8 cellular contexts compared by ENCODE assay signal in genomic region chr7:104979167-104979841, GRCh38. TPM values are rescaled to one million over a fixed set of nuclear protein-coding genes. Genes with fewer than 3 reads are reported as not detected.
DNase-seq lines count a peak whose midpoint lies in the region; ATAC-seq and TF ChIP-seq lines count a peak whose summit lies in the region.

No MANE protein-coding gene starts in this region.

- TF ChIP-seq CTCF in brain microvascular endothelial cell (IDR thresholded peaks at IDR 0.05; ENCODE audit: low read depth, low read length, missing control alignments) (no peak), type B pancreatic cell (conservative IDR thresholded peaks at IDR 0.05) (no peak)

- H3K4me1 Mint-ChIP-seq in activated CD4-positive, alpha-beta T cell treated with anti-CD3 and anti-CD28 coated beads, Interleukin-2, amount 10 ng/mL, durations not matched to agents 24 days and 14 days = peaks cover 45% of the 10 kb centered on the region
- peaks cover 59% of the 10 kb centered on the region for H3K4me1 Mint-ChIP-seq in type B pancreatic cell (ENCODE audit: unreplicated experiment)
- H3K4me1 Mint-ChIP-seq in stimulated activated naive CD8-positive, alpha-beta T cell treated with anti-CD3 and anti-CD28 coated beads, Interleukin-15, amount 100 ng/mL, for 72 hours = peaks cover 49% of the 10 kb centered on the region

- in situ Hi-C loops in brain microvascular endothelial cell (cut with HindIII; ENCODE audit: low pct_ligation_motif_present, low sequenced_read_pairs) = loop anchor here (25.0 kb wide), 1 partner anchor 108 kb away; no protein-coding TSS in a partner anchor

- no peak for DNase-seq in activated CD4-positive, alpha-beta T cell treated with anti-CD3 and anti-CD28 coated beads, Interleukin-2, amount 10 ng/mL, durations not matched to agents 24 days and 14 days
- no peak for DNase-seq in activated CD4-positive, alpha-beta T cell treated with anti-CD3 and anti-CD28 coated beads for 4 hours
- peak; percentile 50 for DNase-seq in brain microvascular endothelial cell
- DNase-seq in kidney tubule cell (ENCODE audit: low spot score) = peak; percentile 38
- DNase-seq in type B pancreatic cell (ENCODE audit: extremely low spot score, unreplicated experiment) = no peak
- no peak for DNase-seq in stimulated activated naive CD8-positive, alpha-beta T cell treated with anti-CD3 and anti-CD28 coated beads, Interleukin-15, amount 100 ng/mL, for 72 hours

- no peaks in the 10 kb centered on the region for H3K27me3 Mint-ChIP-seq in activated CD4-positive, alpha-beta T cell treated with anti-CD3 and anti-CD28 coated beads, Interleukin-2, amount 10 ng/mL, durations not matched to agents 24 days and 14 days
- H3K27me3 Mint-ChIP-seq in type B pancreatic cell = no peaks in the 10 kb centered on the region
- no peaks in the 10 kb centered on the region for H3K27me3 Mint-ChIP-seq in stimulated activated naive CD8-positive, alpha-beta T cell treated with anti-CD3 and anti-CD28 coated beads, Interleukin-15, amount 100 ng/mL, for 72 hours

- no peaks in the 10 kb centered on the region for H3K36me3 ChIP-seq in brain microvascular endothelial cell (replicated peaks)

- H3K9me3 Mint-ChIP-seq in activated CD4-positive, alpha-beta T cell treated with anti-CD3 and anti-CD28 coated beads, Interleukin-2, amount 10 ng/mL, durations not matched to agents 24 days and 14 days = no peaks in the 10 kb centered on the region
- peaks cover 2% of the 10 kb centered on the region for H3K9me3 Mint-ChIP-seq in type B pancreatic cell
- no peaks in the 10 kb centered on the region for H3K9me3 Mint-ChIP-seq in stimulated activated naive CD8-positive, alpha-beta T cell treated with anti-CD3 and anti-CD28 coated beads, Interleukin-15, amount 100 ng/mL, for 72 hours

- peak overlapping the region; percentile 4 for H3K27ac Mint-ChIP-seq in activated CD4-positive, alpha-beta T cell treated with anti-CD3 and anti-CD28 coated beads, Interleukin-2, amount 10 ng/mL, durations not matched to agents 24 days and 14 days
- peak overlapping the region; percentile 46 for H3K27ac Mint-ChIP-seq in type B pancreatic cell
- no peak overlapping the region for H3K27ac Mint-ChIP-seq in stimulated activated naive CD8-positive, alpha-beta T cell treated with anti-CD3 and anti-CD28 coated beads, Interleukin-15, amount 100 ng/mL, for 72 hours

- H3K4me3 ChIP-seq in brain microvascular endothelial cell (ENCODE audit: low read depth, low read length) = no peak overlapping the region

- intact Hi-C loops in activated CD4-positive, alpha-beta T cell treated with anti-CD3 and anti-CD28 coated beads, Interleukin-2, amount 10 ng/mL, durations not matched to agents 24 days and 14 days (cut with micrococcal nuclease) = no loop called here

- H3K27me3 ChIP-seq in brain microvascular endothelial cell (replicated peaks) = no peaks in the 10 kb centered on the region

- H3K36me3 Mint-ChIP-seq in activated CD4-positive, alpha-beta T cell treated with anti-CD3 and anti-CD28 coated beads, Interleukin-2, amount 10 ng/mL, durations not matched to agents 24 days and 14 days (ENCODE audit: low read depth) = peaks cover 21% of the 10 kb centered on the region
- H3K36me3 Mint-ChIP-seq in type B pancreatic cell = peaks cover 2% of the 10 kb centered on the region

- H3K4me3 Mint-ChIP-seq in activated CD4-positive, alpha-beta T cell treated with anti-CD3 and anti-CD28 coated beads, Interleukin-2, amount 10 ng/mL, durations not matched to agents 24 days and 14 days = no peak overlapping the region
- peak overlapping the region; percentile 66 for H3K4me3 Mint-ChIP-seq in type B pancreatic cell
- no peak overlapping the region for H3K4me3 Mint-ChIP-seq in stimulated activated naive CD8-positive, alpha-beta T cell treated with anti-CD3 and anti-CD28 coated beads, Interleukin-15, amount 100 ng/mL, for 72 hours

- ATAC-seq in HG03097 (IDR thresholded peaks at IDR 0.05; ENCODE audit: low FRiP score, unreplicated experiment) (no peak), GM18519 (IDR thresholded peaks at IDR 0.05; ENCODE audit: low FRiP score, unreplicated experiment) (no peak)
- no peak for ATAC-seq in stimulated activated naive CD8-positive, alpha-beta T cell treated with anti-CD3 and anti-CD28 coated beads, Interleukin-15, amount 100 ng/mL, for 72 hours

- H3K27ac ChIP-seq in brain microvascular endothelial cell = peak overlapping the region; percentile 97

RNA-seq across cellular contexts. Expression of gene KMT2E, which starts 34.7 kb away (rescaled TPM):
- total RNA-seq in activated CD4-positive, alpha-beta T cell treated with anti-CD3 and anti-CD28 coated beads, Interleukin-2, amount 10 ng/mL, durations not matched to agents 24 days and 14 days = 104 and 106 TPM in 2 replicates
- total RNA-seq in type B pancreatic cell (ENCODE audit: low replicate concordance) = 63.0 and 75.6 TPM in 2 replicates

Comparison
In these comparisons a context has a peak if more than half of its experiments do, and no peak if none do; other contexts are left out.
1. DNase-seq: peak in brain microvascular endothelial cell (single experiment) and kidney tubule cell (single experiment); none in activated CD4-positive, alpha-beta T cell treated with anti-CD3 and anti-CD28 coated beads, Interleukin-2, amount 10 ng/mL, durations not matched to agents 24 days and 14 days (single experiment), activated CD4-positive, alpha-beta T cell treated with anti-CD3 and anti-CD28 coated beads for 4 hours (0 of 2), type B pancreatic cell (single experiment) and stimulated activated naive CD8-positive, alpha-beta T cell treated with anti-CD3 and anti-CD28 coated beads, Interleukin-15, amount 100 ng/mL, for 72 hours (0 of 2).
2. H3K27ac Mint-ChIP-seq: peak in activated CD4-positive, alpha-beta T cell treated with anti-CD3 and anti-CD28 coated beads, Interleukin-2, amount 10 ng/mL, durations not matched to agents 24 days and 14 days (single experiment) and type B pancreatic cell (single experiment); none in stimulated activated naive CD8-positive, alpha-beta T cell treated with anti-CD3 and anti-CD28 coated beads, Interleukin-15, amount 100 ng/mL, for 72 hours (0 of 2).